11 cellular contexts compared by ENCODE assay signal in the genomic region with DNA sequence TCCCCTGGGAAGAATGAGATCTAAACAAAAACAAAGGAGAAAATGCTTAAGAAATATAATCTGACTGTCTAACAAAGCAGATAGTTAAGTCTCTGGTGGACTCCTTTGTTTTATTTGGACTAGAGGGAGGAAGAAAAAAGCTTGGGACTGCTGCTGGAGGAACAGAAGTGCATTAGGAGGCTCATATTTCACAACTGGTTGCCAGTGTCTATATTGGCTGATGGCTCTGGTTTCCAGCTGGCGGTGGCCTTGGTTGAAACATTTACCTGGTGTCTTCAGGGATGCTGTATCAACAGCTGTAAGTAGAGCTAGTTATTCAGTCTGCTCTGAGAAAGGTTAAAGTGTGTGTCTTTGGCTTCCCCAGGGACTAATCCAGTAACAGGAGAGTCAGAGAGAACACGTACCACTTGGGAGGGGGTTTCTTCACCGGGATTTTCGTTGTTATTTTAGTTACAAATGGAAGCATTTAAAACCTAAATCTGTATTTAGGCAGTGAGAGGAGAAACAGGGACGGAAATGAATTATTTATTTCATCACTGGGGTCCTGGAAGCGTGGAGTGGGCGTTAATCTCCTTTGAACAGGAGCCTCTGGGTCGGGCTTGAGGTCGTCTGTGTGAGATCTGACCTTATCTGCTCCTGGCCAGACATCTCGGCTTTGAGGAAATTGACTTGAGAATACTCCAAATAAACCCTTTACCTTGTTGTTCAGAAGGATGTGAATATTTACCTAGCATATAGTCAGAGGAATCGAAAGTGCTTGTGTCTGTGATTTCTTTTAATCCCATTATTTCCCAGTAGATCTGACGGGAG.
DNase-seq lines count a peak whose midpoint lies in the region; ATAC-seq and TF ChIP-seq lines count a peak whose summit lies in the region.
"Had no signal": no experiment of that assay in that cellular context is flagged by ENCODE, and none has a peak within 500 bp of the region (broad histone marks: within the 10 kb centered on the region; RNA-seq: fewer than 3 reads in every experiment).

No MANE protein-coding gene starts in this region.

- WGBS in endodermal cell (ENCODE audit: insufficient coverage in 1 of 2, insufficient read length in 1 of 2), 2 experiments = 80 to 82% methylated on average over 10 to 12 of the region's 12 CpGs

- no peaks in the 10 kb centered on the region for H3K9me3 Mint-ChIP-seq in endodermal cell
- H3K9me3 Mint-ChIP-seq in activated CD8-positive, alpha-beta T cell treated with anti-CD3 and anti-CD28 coated beads, Interleukin-2, amount 10 ng/mL, durations not matched to agents 7 days and 5 days (ENCODE audit: insufficient read depth) = no peaks in the 10 kb centered on the region

- no peaks in the 10 kb centered on the region for H3K27me3 ChIP-seq in endodermal cell (ENCODE audit: control insufficient read depth, insufficient read depth, low read length, poor library complexity, severe bottlenecking)
- H3K27me3 ChIP-seq: SJSA1 had no signal

- peaks cover 20% of the 10 kb centered on the region for H3K4me1 ChIP-seq in endodermal cell (ENCODE audit: control insufficient read depth, insufficient read depth, low read length)
- H3K4me1 ChIP-seq: SJSA1 had no signal

- POLR2A ChIA-PET in activated CD8-positive, alpha-beta T cell treated with anti-CD3 and anti-CD28 coated beads, Interleukin-2, amount 10 ng/mL, durations not matched to agents 7 days and 5 days (lab: Charles Lee) = no interaction called here

- TF ChIP-seq CTCF in endodermal cell (conservative IDR thresholded peaks at IDR 0.05) = no peak

- no peaks in the 10 kb centered on the region for H3K36me3 ChIP-seq in endodermal cell (ENCODE audit: control insufficient read depth, insufficient read depth, low read length)
- H3K36me3 ChIP-seq: SJSA1 had no signal

- no peaks in the 10 kb centered on the region for H3K9me3 ChIP-seq in endodermal cell (ENCODE audit: control insufficient read depth, low read length)
- H3K9me3 ChIP-seq: SJSA1 had no signal

- CTCF ChIA-PET in activated CD8-positive, alpha-beta T cell treated with anti-CD3 and anti-CD28 coated beads, Interleukin-2, amount 10 ng/mL, durations not matched to agents 7 days and 5 days (lab: Charles Lee) = no interaction called here

- peak overlapping the region; percentile 85 for H3K27ac Mint-ChIP-seq in endodermal cell
- H3K27ac Mint-ChIP-seq in activated CD8-positive, alpha-beta T cell treated with anti-CD3 and anti-CD28 coated beads, Interleukin-2, amount 10 ng/mL, durations not matched to agents 7 days and 5 days = no peak overlapping the region

- peak; percentile 34 for DNase-seq in DMS53 treated with DMSO at 0.1 percent for 48 hours (lab: John Stamatoyannopoulos, UW; ENCODE audit: unreplicated experiment)
- DNase-seq in NCI-H1694 (lab: John Stamatoyannopoulos, UW) = peak; percentile 23
- DNase-seq in NCI-H510A treated with DMSO at 0.1 percent for 48 hours (lab: John Stamatoyannopoulos, UW) = peak; percentile 83
- peak; percentile 52 for DNase-seq in endodermal cell
- DNase-seq in activated CD8-positive, alpha-beta T cell treated with anti-CD3 and anti-CD28 coated beads, Interleukin-2, amount 10 ng/mL, durations not matched to agents 7 days and 5 days = no peak
- DNase-seq in posterior vena cava (ENCODE audit: low spot score) = no peak
- DNase-seq in effector CD8-positive, alpha-beta T cell (lab: John Stamatoyannopoulos, UW) = no peak
- DNase-seq: small intestine; stimulated activated naive CD4-positive, alpha-beta T cell treated with Interleukin-2 at 50 U/mL for 16 hours had no signal

- no peak overlapping the region for H3K9ac ChIP-seq in endodermal cell (ENCODE audit: extremely low read depth, low read length, poor library complexity, severe bottlenecking)

- intact Hi-C loops in posterior vena cava (cut with DNase I) = no loop called here

- no peak for ATAC-seq in activated CD8-positive, alpha-beta T cell treated with anti-CD3 and anti-CD28 coated beads, Interleukin-2, amount 10 ng/mL, durations not matched to agents 7 days and 5 days
- ATAC-seq in HG03095 (IDR thresholded peaks at IDR 0.05; ENCODE audit: unreplicated experiment) = no peak

- no peak overlapping the region for H3K4me3 ChIP-seq in endodermal cell (ENCODE audit: low read length)
- H3K4me3 ChIP-seq: SJSA1 had no signal

- H3K4me3 Mint-ChIP-seq in endodermal cell = peak overlapping the region; percentile 25
- H3K4me3 Mint-ChIP-seq in activated CD8-positive, alpha-beta T cell treated with anti-CD3 and anti-CD28 coated beads, Interleukin-2, amount 10 ng/mL, durations not matched to agents 7 days and 5 days = no peak overlapping the region

- no peaks in the 10 kb centered on the region for H3K36me3 Mint-ChIP-seq in endodermal cell (ENCODE audit: low read depth)
- H3K36me3 Mint-ChIP-seq in activated CD8-positive, alpha-beta T cell treated with anti-CD3 and anti-CD28 coated beads, Interleukin-2, amount 10 ng/mL, durations not matched to agents 7 days and 5 days (ENCODE audit: low read depth) = no peaks in the 10 kb centered on the region

- no peak overlapping the region for H3K27ac ChIP-seq in endodermal cell (ENCODE audit: low read depth, low read length)
- H3K27ac ChIP-seq: SJSA1 had no signal

- no peaks in the 10 kb centered on the region for H3K27me3 Mint-ChIP-seq in endodermal cell (ENCODE audit: insufficient read depth)
- H3K27me3 Mint-ChIP-seq in activated CD8-positive, alpha-beta T cell treated with anti-CD3 and anti-CD28 coated beads, Interleukin-2, amount 10 ng/mL, durations not matched to agents 7 days and 5 days (ENCODE audit: low read depth) = no peaks in the 10 kb centered on the region

- peaks cover 74% of the 10 kb centered on the region for H3K4me1 Mint-ChIP-seq in endodermal cell
- H3K4me1 Mint-ChIP-seq in activated CD8-positive, alpha-beta T cell treated with anti-CD3 and anti-CD28 coated beads, Interleukin-2, amount 10 ng/mL, durations not matched to agents 7 days and 5 days (ENCODE audit: low read depth) = no peaks in the 10 kb centered on the region

Comparison
In these comparisons a context has a peak if more than half of its experiments do, and no peak if none do; other contexts are left out.
1. DNase-seq: peak in DMS53 treated with DMSO at 0.1 percent for 48 hours (single experiment), NCI-H1694 (single experiment), NCI-H510A treated with DMSO at 0.1 percent for 48 hours (single experiment) and endodermal cell (single experiment); none in activated CD8-positive, alpha-beta T cell treated with anti-CD3 and anti-CD28 coated beads, Interleukin-2, amount 10 ng/mL, durations not matched to agents 7 days and 5 days (single experiment), posterior vena cava (single experiment) and effector CD8-positive, alpha-beta T cell (single experiment).